In the genomic region with DNA sequence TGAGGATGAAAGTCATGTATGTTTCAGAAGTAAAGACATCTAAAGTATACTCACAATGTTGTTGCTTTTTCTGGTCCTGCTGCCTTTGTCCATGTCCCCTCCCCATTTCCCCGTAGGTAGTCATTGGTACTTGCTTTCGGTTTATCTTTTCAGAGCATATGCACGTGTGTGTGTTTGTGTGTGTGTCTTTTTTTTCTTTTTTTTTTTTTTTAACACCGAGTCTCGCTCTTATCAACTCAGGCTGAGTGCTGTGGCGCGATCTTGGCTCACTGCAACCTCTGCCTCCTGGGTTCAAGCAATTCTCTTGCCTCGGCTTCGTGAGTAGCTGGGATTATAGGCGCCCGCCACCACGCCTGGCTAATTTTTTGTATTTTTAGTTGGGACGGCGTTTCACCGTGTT, we compare ENCODE assay signal across 7 cellular contexts. TPM values are rescaled to one million over a fixed set of nuclear protein-coding genes. Genes with fewer than 3 reads are reported as not detected.
"Had no signal": no experiment of that assay in that cellular context is flagged by ENCODE, and none has a peak within 500 bp of the region (broad histone marks: within the 10 kb centered on the region; RNA-seq: fewer than 3 reads in every experiment).

No MANE protein-coding gene starts in this region.

RNA-seq across cellular contexts. Expression of a gene that starts 57.4 kb away (rescaled TPM):
- total RNA-seq: GM23248, GM23338, H1, H4, H7, H9, HFFc6 had no signal
- polyA plus RNA-seq: GM23248, GM23338, H1 had no signal
